26 cellular contexts compared by ENCODE assay signal in genomic region chr5:173922527-173922926, GRCh38. TPM values are rescaled to one million over a fixed set of nuclear protein-coding genes. Genes with fewer than 3 reads are reported as not detected.
DNase-seq lines count a peak whose midpoint lies in the region; ATAC-seq and TF ChIP-seq lines count a peak whose summit lies in the region.
"Had no signal": no experiment of that assay in that cellular context is flagged by ENCODE, and none has a peak within 500 bp of the region (broad histone marks: within the 10 kb centered on the region; RNA-seq: fewer than 3 reads in every experiment).

No MANE protein-coding gene starts in this region.

- H3K9me3 ChIP-seq in heart left ventricle (no peaks in the 10 kb centered on the region), uterus (no peaks in the 10 kb centered on the region)
- H3K9me3 ChIP-seq: breast epithelium, colonic mucosa, MG63 had no signal

- no peaks in the 10 kb centered on the region for H3K27me3 Mint-ChIP-seq in dendritic cell treated with granulocyte-macrophage colony-stimulating factor and Interleukin-4, amounts not matched to agents 40 ng/mL and 50 ng/mL, for 4 days
- H3K27me3 Mint-ChIP-seq in glutamatergic neuron (ENCODE audit: unreplicated experiment), result no peaks in the 10 kb centered on the region
- H3K27me3 Mint-ChIP-seq: CD4-positive, alpha-beta memory T cell had no signal

- H3K4me1 ChIP-seq in heart left ventricle (peaks cover 11 to 97% (median 84%) of the 10 kb centered on the region in 12 donors), uterus (peaks cover 10 to 22% of the 10 kb centered on the region in 2 donors)

- H3K4me3 ChIP-seq in heart left ventricle (no peak overlapping the region), retinal pigment epithelial cell (ENCODE audit: low read length) (no peak overlapping the region), uterus (no peak overlapping the region)
- H3K4me3 ChIP-seq: breast epithelium, colonic mucosa, MG63 had no signal

- H3K36me3 Mint-ChIP-seq in dendritic cell treated with granulocyte-macrophage colony-stimulating factor and Interleukin-4, amounts not matched to agents 40 ng/mL and 50 ng/mL, for 4 days (ENCODE audit: low read depth), result peaks cover 48% of the 10 kb centered on the region
- no peaks in the 10 kb centered on the region for H3K36me3 Mint-ChIP-seq in glutamatergic neuron (ENCODE audit: unreplicated experiment)

- intact Hi-C loops in heart left ventricle (cut with DNase I) (loop anchor here in 3 of 10 donors (5.0 kb wide), 1 partner anchor 35 kb away; the partner anchor contains the start of gene CPEB4 (in 3 of the 3)), left cardiac atrium (cut with DNase I) (no loop called here), uterus (cut with DNase I; ENCODE audit: low total_unique reads) (no loop called here)
- intact Hi-C loops in dendritic cell treated with granulocyte-macrophage colony-stimulating factor and Interleukin-4, amounts not matched to agents 40 ng/mL and 50 ng/mL, for 4 days (cut with micrococcal nuclease), result no loop called here

- no peak for DNase-seq in heart left ventricle
- DNase-seq in left cardiac atrium, result no peak
- peak; percentile 56 for DNase-seq in retinal pigment epithelial cell (ENCODE audit: low read depth)
- DNase-seq in uterus, result no peak
- no peak for DNase-seq in mucosa of gallbladder (ENCODE audit: low spot score)
- DNase-seq in activated gamma-delta T cell treated with Interleukin-2 at 50 U/mL for 16 hours, result no peak
- no peak for DNase-seq in glutamatergic neuron
- DNase-seq: activated CD4-positive, alpha-beta T cell treated with anti-CD3 and anti-CD28 coated beads, Interleukin-2, amount 50 U/mL, for 48 hours; activated naive CD4-positive, alpha-beta T cell treated with anti-CD3 and anti-CD28 coated beads for 36 hours; CD4-positive, alpha-beta memory T cell; colonic mucosa; endodermal cell; islet precursor cell; MG63; midbrain; NCI-H1417; NCI-H2081; NCI-H2227 treated with DMSO at 0.1 percent for 48 hours; NCI-H69; stimulated activated CD4-positive, alpha-beta T cell treated with anti-CD3 and anti-CD28 coated beads, Interleukin-2, amount 100 ng/mL, for 48 hours; SW 1271; T1000 had no signal

- H3K27ac Mint-ChIP-seq in dendritic cell treated with granulocyte-macrophage colony-stimulating factor and Interleukin-4, amounts not matched to agents 40 ng/mL and 50 ng/mL, for 4 days, result peak overlapping the region; percentile 78
- no peak overlapping the region for H3K27ac Mint-ChIP-seq in glutamatergic neuron (ENCODE audit: unreplicated experiment)
- H3K27ac Mint-ChIP-seq: activated naive CD4-positive, alpha-beta T cell treated with anti-CD3 and anti-CD28 coated beads for 36 hours; endodermal cell had no signal

- 94 to 97% (median 96%) methylated on average over 2 of the region's 2 CpGs for WGBS in heart left ventricle, 4 donors

- no peak overlapping the region for H3K4me3 Mint-ChIP-seq in dendritic cell treated with granulocyte-macrophage colony-stimulating factor and Interleukin-4, amounts not matched to agents 40 ng/mL and 50 ng/mL, for 4 days
- no peak overlapping the region for H3K4me3 Mint-ChIP-seq in glutamatergic neuron (ENCODE audit: unreplicated experiment)
- H3K4me3 Mint-ChIP-seq: activated naive CD4-positive, alpha-beta T cell treated with anti-CD3 and anti-CD28 coated beads for 36 hours; endodermal cell; nephron had no signal

- H3K27me3 ChIP-seq in heart left ventricle (no peaks in the 10 kb centered on the region), uterus (no peaks in the 10 kb centered on the region)
- H3K27me3 ChIP-seq: breast epithelium, colonic mucosa, MG63 had no signal

- H3K4me1 Mint-ChIP-seq in dendritic cell treated with granulocyte-macrophage colony-stimulating factor and Interleukin-4, amounts not matched to agents 40 ng/mL and 50 ng/mL, for 4 days (ENCODE audit: low read depth), result peaks cover 23% of the 10 kb centered on the region
- peaks cover 24% of the 10 kb centered on the region for H3K4me1 Mint-ChIP-seq in glutamatergic neuron (ENCODE audit: low read depth, unreplicated experiment)

- no peak for TF ChIP-seq POLR2A in heart left ventricle (IDR thresholded peaks at IDR 0.05)
- TF ChIP-seq POLR2A in uterus (IDR thresholded peaks at IDR 0.05), result no peak

- no peaks in the 10 kb centered on the region for H3K9me3 Mint-ChIP-seq in dendritic cell treated with granulocyte-macrophage colony-stimulating factor and Interleukin-4, amounts not matched to agents 40 ng/mL and 50 ng/mL, for 4 days
- no peaks in the 10 kb centered on the region for H3K9me3 Mint-ChIP-seq in glutamatergic neuron (ENCODE audit: unreplicated experiment)
- H3K9me3 Mint-ChIP-seq: activated naive CD4-positive, alpha-beta T cell treated with anti-CD3 and anti-CD28 coated beads for 36 hours; CD4-positive, alpha-beta memory T cell; endodermal cell; nephron had no signal

- peaks cover 0 to 5% (median 0%) of the 10 kb centered on the region in 9 donors for H3K36me3 ChIP-seq in heart left ventricle
- H3K36me3 ChIP-seq in uterus, result no peaks in the 10 kb centered on the region
- H3K36me3 ChIP-seq: breast epithelium, colonic mucosa, MG63 had no signal

- ATAC-seq in heart left ventricle, result no peak
- ATAC-seq in left cardiac atrium, result no peak
- ATAC-seq: HCT116 had no signal

- TF ChIP-seq CTCF in heart left ventricle (IDR thresholded peaks at IDR 0.05), result no peak
- no peak for TF ChIP-seq CTCF in retinal pigment epithelial cell (conservative IDR thresholded peaks at IDR 0.05; ENCODE audit: low read depth, low read length)
- no peak for TF ChIP-seq CTCF in uterus (IDR thresholded peaks at IDR 0.05)
- TF ChIP-seq CTCF in glutamatergic neuron (IDR thresholded peaks at IDR 0.05; ENCODE audit: partially characterized antibody, unreplicated experiment), result no peak

- peak overlapping the region in 10 of 12 donors; percentile 77 to 89 (median 86) for H3K27ac ChIP-seq in heart left ventricle
- peak overlapping the region; percentile 51 to 96 for H3K27ac ChIP-seq in uterus
- H3K27ac ChIP-seq: colonic mucosa had no signal

RNA-seq across cellular contexts. Expression of gene CPEB4, which starts 34.4 kb away (rescaled TPM):
- 100 to 1,000 TPM; 104 to 217 (median 172) TPM for total RNA-seq in heart left ventricle
- 100 to 1,000 TPM in 1 of 2 donors, 10 to 100 TPM in 1; 28.7 to 158 TPM for polyA plus RNA-seq in heart left ventricle
- 100 to 1,000 TPM in 1 of 2 donors, 10 to 100 TPM in 1; 73.8 to 178 TPM for total RNA-seq in left cardiac atrium
- 10 to 100 TPM in 3 of 4 donors, 1 to 10 TPM in 1; 7.2 to 24.1 (median 18.9) TPM for total RNA-seq in uterus
- total RNA-seq in mucosa of gallbladder, result 50.6 TPM
- total RNA-seq in glutamatergic neuron (ENCODE audit: unreplicated experiment), result 104 TPM
